ENCODE assay signal across 1 cellular context in the genomic region with DNA sequence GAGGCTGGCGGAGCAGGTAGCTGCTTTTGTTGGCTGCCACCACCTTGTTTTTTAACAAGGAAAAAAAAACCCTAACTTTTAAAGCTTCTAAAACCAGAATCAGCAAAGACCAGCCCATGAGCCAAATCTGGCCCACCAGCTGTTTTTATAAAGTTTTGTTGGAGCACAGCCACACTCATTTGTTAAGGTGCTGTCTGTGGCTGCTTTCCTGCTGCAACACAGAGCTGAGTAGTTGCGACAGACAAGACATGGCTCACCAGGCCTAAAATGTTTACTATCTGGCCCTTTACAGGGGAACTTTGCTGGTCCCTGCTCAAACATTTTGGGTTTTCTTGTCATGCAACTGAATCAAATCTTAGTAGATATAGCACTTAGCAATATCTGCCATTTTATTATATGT.
TF ChIP-seq lines count a peak whose summit lies in the region.

No MANE protein-coding gene starts in this region.

TF ChIP-seq in endothelial cell of umbilical vein, 7 proteins besides CTCF, POLR2A, EP300 and RAD21 (continued from another document):
- TF ChIP-seq, protein P1, sequence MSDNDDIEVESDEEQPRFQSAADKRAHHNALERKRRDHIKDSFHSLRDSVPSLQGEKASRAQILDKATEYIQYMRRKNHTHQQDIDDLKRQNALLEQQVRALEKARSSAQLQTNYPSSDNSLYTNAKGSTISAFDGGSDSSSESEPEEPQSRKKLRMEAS (IDR thresholded peaks at IDR 0.05; ENCODE audit: insufficient read depth, insufficient read length), result no peak
- TF ChIP-seq POLR2AphosphoS5 (IDR thresholded peaks at IDR 0.05; ENCODE audit: insufficient read depth, low read depth, low read length) (no peak), MYC (IDR thresholded peaks at IDR 0.05; ENCODE audit: low read depth, low read length) (no peak)
